ENCODE assay signal across 13 cellular contexts in the genomic region with DNA sequence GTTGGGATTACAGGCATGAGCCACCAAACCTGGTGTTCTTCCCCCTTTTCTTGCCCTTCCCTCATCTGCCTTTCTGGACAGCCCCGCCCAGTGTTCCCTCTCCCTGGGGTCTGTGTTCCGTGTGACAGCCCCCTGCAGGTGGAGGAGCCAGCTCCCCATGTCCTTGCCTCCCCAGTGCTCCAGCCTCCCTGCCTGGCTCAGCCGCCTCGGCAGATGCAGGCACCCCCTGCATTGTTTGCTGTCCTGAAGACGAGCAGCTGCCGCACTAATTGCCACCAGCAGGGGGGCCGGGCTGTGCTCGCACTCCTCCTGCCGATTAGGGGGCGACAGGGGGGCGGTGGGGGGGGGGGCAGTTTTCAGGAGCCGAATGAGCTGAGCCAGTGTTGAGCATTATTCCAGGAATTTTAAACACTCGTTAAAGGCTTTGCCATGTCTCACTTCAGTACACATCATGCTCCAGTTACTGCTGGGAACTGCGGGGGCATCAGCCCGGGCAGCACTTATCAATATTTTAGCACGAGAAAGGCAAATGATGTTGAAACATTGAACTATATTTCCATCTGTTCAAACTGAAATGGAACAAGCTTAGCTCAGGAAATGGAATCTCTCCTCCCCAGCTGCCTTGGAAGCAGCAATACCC. TPM values are rescaled to one million over a fixed set of nuclear protein-coding genes. Genes with fewer than 3 reads are reported as not detected.
DNase-seq lines count a peak whose midpoint lies in the region; ATAC-seq, FAIRE-seq and TF ChIP-seq lines count a peak whose summit lies in the region.
"Had no signal": no experiment of that assay in that cellular context is flagged by ENCODE, and none has a peak within 500 bp of the region (broad histone marks: within the 10 kb centered on the region; RNA-seq: fewer than 3 reads in every experiment).

No MANE protein-coding gene starts in this region.

- peak; percentile 14 to 53 (median 17); a peak in 3 of 6 replicates for TF ChIP-seq CTCF in K562 (IDR thresholded peaks at IDR 0.05 in 2 of 3, conservative IDR thresholded peaks at IDR 0.05 in 1 of 3; ENCODE audit: insufficient read depth in 2 of 3, low read depth in 1 of 3, low read length in 3 of 3)
- TF ChIP-seq CTCF in progenitor cell of endocrine pancreas (IDR thresholded peaks at IDR 0.05; ENCODE audit: unreplicated experiment) = peak; percentile 44
- TF ChIP-seq CTCF in ascending aorta (IDR thresholded peaks at IDR 0.05) = no peak

- peaks cover 70% of the 10 kb centered on the region for H3K27me3 Mint-ChIP-seq in progenitor cell of endocrine pancreas

- no peak overlapping the region for H3K27ac Mint-ChIP-seq in progenitor cell of endocrine pancreas
- H3K27ac Mint-ChIP-seq: activated CD4-positive, alpha-beta memory T cell treated with anti-CD3 and anti-CD28 coated beads, Interleukin-2, amount 10 ng/mL, durations not matched to agents 7 days and 5 days; brain; stimulated activated naive B cell treated with anti-CD40 and anti-IgM and Interleukin-4, amounts not matched to agents 10 μg/mL and 1 μg/mL and 100 μg/mL, for 72 hours had no signal

- intact Hi-C loops in K562 (cut with micrococcal nuclease) (no loop called here), ascending aorta (cut with DNase I) (no loop called here)

- CTCF ChIA-PET in K562 (lab: Yijun Ruan, JAX; ENCODE audit: low intra/inter-chr PET ratio) = no interaction called here

- H3K27ac ChIP-seq in K562 (ENCODE audit: extremely low read depth, low read depth, low read length) (no peak overlapping the region), ascending aorta (no peak overlapping the region)

- H3K9ac ChIP-seq in K562 (ENCODE audit: insufficient read depth in 1 of 2, low read depth in 2 of 2, low read length in 2 of 2) = no peak overlapping the region

- no peaks in the 10 kb centered on the region for H3K4me1 Mint-ChIP-seq in progenitor cell of endocrine pancreas (ENCODE audit: low read depth)
- H3K4me1 Mint-ChIP-seq: activated CD4-positive, alpha-beta memory T cell treated with anti-CD3 and anti-CD28 coated beads, Interleukin-2, amount 10 ng/mL, durations not matched to agents 7 days and 5 days had no signal

- H3K36me3 ChIP-seq in K562 (ENCODE audit: control insufficient read depth, insufficient read depth, low read length) (no peaks in the 10 kb centered on the region), ascending aorta (no peaks in the 10 kb centered on the region)

- H3K9me3 Mint-ChIP-seq in progenitor cell of endocrine pancreas (ENCODE audit: low read depth) = no peaks in the 10 kb centered on the region
- H3K9me3 Mint-ChIP-seq: activated CD4-positive, alpha-beta memory T cell treated with anti-CD3 and anti-CD28 coated beads, Interleukin-2, amount 10 ng/mL, durations not matched to agents 7 days and 5 days; stimulated activated naive B cell treated with anti-CD40 and anti-IgM and Interleukin-4, amounts not matched to agents 10 μg/mL and 1 μg/mL and 100 μg/mL, for 72 hours had no signal

- H3K36me3 Mint-ChIP-seq in progenitor cell of endocrine pancreas (ENCODE audit: insufficient read depth) = no peaks in the 10 kb centered on the region
- H3K36me3 Mint-ChIP-seq: brain; stimulated activated naive B cell treated with anti-CD40 and anti-IgM and Interleukin-4, amounts not matched to agents 10 μg/mL and 1 μg/mL and 100 μg/mL, for 72 hours had no signal

- BruUV-seq in K562 (replicated peaks; lab: Mats Ljungman, UMichigan) = no TSS peak

- in situ Hi-C loops in K562 (cut with MboI) = no loop called here

- no peak overlapping the region for H3K4me2 ChIP-seq in K562 (ENCODE audit: insufficient read depth, low read length)

- POLR2A ChIA-PET in K562 (lab: Yijun Ruan, JAX) = no interaction called here

- FAIRE-seq in K562 (lab: Jason Lieb, UNC) = no peak

- WGBS in K562 (ENCODE audit: insufficient coverage, low coverage, missing lambda C conversion rate) = 2% methylated on average over 11 of the region's 16 CpGs

- no peak for TF ChIP-seq EP300 in K562 (IDR thresholded peaks at IDR 0.05; ENCODE audit: low read length)

- ATAC-seq in K562 (peak; percentile 69), GM21825 (IDR thresholded peaks at IDR 0.05; ENCODE audit: unreplicated experiment) (no peak), HG02885 (IDR thresholded peaks at IDR 0.05; ENCODE audit: poor library complexity, unreplicated experiment) (no peak)
- ATAC-seq: stimulated activated naive B cell treated with anti-CD40 and anti-IgM and Interleukin-4, amounts not matched to agents 10 μg/mL and 1 μg/mL and 100 μg/mL, for 72 hours had no signal

- H3K4me1 ChIP-seq in K562 (replicated peaks in 1 of 2; ENCODE audit: control insufficient read depth in 2 of 2, insufficient read depth in 2 of 2, low read length in 2 of 2) (peaks cover 0 to 3% of the 10 kb centered on the region in 2 experiments; a peak in 2 of 5 replicates), ascending aorta (no peaks in the 10 kb centered on the region)

- no peak overlapping the region for H2AFZ ChIP-seq in K562 (ENCODE audit: low read depth, low read length)

- H3K9me3 ChIP-seq in K562 (replicated peaks; ENCODE audit: control insufficient read depth, insufficient read depth, low read depth, low read length) (no peaks in the 10 kb centered on the region), ascending aorta (no peaks in the 10 kb centered on the region)

- H3K4me3 ChIP-seq in K562 (no peak overlapping the region), ascending aorta (no peak overlapping the region)

- TF ChIP-seq POLR2A in K562 (conservative IDR thresholded peaks at IDR 0.05) = no peak

- H3K4me3 Mint-ChIP-seq in progenitor cell of endocrine pancreas (ENCODE audit: low read depth) = no peak overlapping the region
- H3K4me3 Mint-ChIP-seq: activated CD4-positive, alpha-beta memory T cell treated with anti-CD3 and anti-CD28 coated beads, Interleukin-2, amount 10 ng/mL, durations not matched to agents 7 days and 5 days; brain; stimulated activated naive B cell treated with anti-CD40 and anti-IgM and Interleukin-4, amounts not matched to agents 10 μg/mL and 1 μg/mL and 100 μg/mL, for 72 hours had no signal

- no peaks in the 10 kb centered on the region for H3K79me2 ChIP-seq in K562 (ENCODE audit: control insufficient read depth, insufficient read depth, low read length)

- TF ChIP-seq RAD21 in K562 (CRISPR knock-in tag; conservative IDR thresholded peaks at IDR 0.05 in 1 of 2, IDR thresholded peaks at IDR 0.05 in 1 of 2) = no peak

- H3K9me1 ChIP-seq in K562 (ENCODE audit: control insufficient read depth, insufficient read depth, low read length) = no peaks in the 10 kb centered on the region

- DNase-seq in DMS53 (lab: John Stamatoyannopoulos, UW) = peak; percentile 52
- DNase-seq in DMS53 treated with DMSO at 0.1 percent for 48 hours (lab: John Stamatoyannopoulos, UW; ENCODE audit: unreplicated experiment) = no peak
- DNase-seq in NCI-H1417 treated with DMSO at 0.1 percent for 48 hours (lab: John Stamatoyannopoulos, UW) = peak; percentile 66
- peak in 3 of 4 experiments; percentile 28 to 33 (median 32) for DNase-seq in K562 (ENCODE audit: extremely low read depth in 1 of 4, low spot score in 3 of 4)
- DNase-seq in progenitor cell of endocrine pancreas (ENCODE audit: low spot score, unreplicated experiment) = no peak
- DNase-seq in ascending aorta (ENCODE audit: low spot score in 2 of 2) = no peak
- DNase-seq: 8988T; activated CD4-positive, alpha-beta memory T cell treated with anti-CD3 and anti-CD28 coated beads, Interleukin-2, amount 10 ng/mL, durations not matched to agents 7 days and 5 days; stimulated activated naive B cell treated with anti-CD40 and anti-IgM and Interleukin-4, amounts not matched to agents 10 μg/mL and 1 μg/mL and 100 μg/mL, for 72 hours had no signal

- no peaks in the 10 kb centered on the region; the same call in 1 of the 2 replicates for H4K20me1 ChIP-seq in K562 (replicated peaks; ENCODE audit: control insufficient read depth, insufficient read depth, low read length)

- H3K27me3 ChIP-seq in K562 (ENCODE audit: control insufficient read depth in 2 of 2, insufficient read depth in 2 of 2, low read length in 2 of 2) (peaks cover 2 to 44% of the 10 kb centered on the region in 2 experiments; a peak in 4 of 5 replicates), ascending aorta (no peaks in the 10 kb centered on the region)

RNA-seq across cellular contexts. Expression of a gene that starts 23.3 kb away (rescaled TPM):
- total RNA-seq in K562 (2011; cell fraction: chromatin; rRNA removed; ENCODE audit: low replicate concordance) = not detected in 2 replicates
- not detected in 2 replicates for total RNA-seq in K562 (2011; cell fraction: nucleolus; rRNA removed)
- not detected in 2 replicates for total RNA-seq in K562 (2011; cell fraction: nucleoplasm; rRNA removed)
- not detected in 2 replicates for total RNA-seq in K562 (2014; rRNA removed)
- not detected in 2 replicates for total RNA-seq in K562 (2014; rRNA removed; fragmentation: Illumina TruSeq; extraction: Trizol)
- total RNA-seq in K562 (2015; rRNA removed; fragmentation: Illumina TruSeq; extraction: Trizol) = not detected in 2 replicates
- not detected in 2 replicates for total RNA-seq in K562 (2021)
- polyA plus RNA-seq in K562 (2011; rRNA removed) = not detected in 2 replicates
- polyA plus RNA-seq in K562 (2011; cell fraction: cytosol; rRNA removed) = not detected in 2 replicates
- not detected in 2 replicates for polyA plus RNA-seq in K562 (2011; cell fraction: nucleus; rRNA removed)
- polyA plus RNA-seq in K562 (2012) = not detected in 2 replicates
- polyA plus RNA-seq in K562 (2014; fragmentation: Illumina TruSeq; extraction: Trizol) = not detected in 2 replicates
- polyA plus RNA-seq in K562 (2014; fragmentation: Nextera tagmentation; extraction: Ambion mirVana) = not detected
- polyA plus RNA-seq in K562 (2014; rRNA removed) = not detected in 2 replicates
- not detected in 2 replicates for polyA minus RNA-seq in K562 (2011; rRNA and poly(A)+ RNA removed)
- not detected in 2 replicates for polyA minus RNA-seq in K562 (2011; cell fraction: cytosol; rRNA and poly(A)+ RNA removed)
- not detected in 2 replicates for polyA minus RNA-seq in K562 (2011; cell fraction: nucleus; rRNA and poly(A)+ RNA removed)
- total RNA-seq in progenitor cell of endocrine pancreas = not detected in 2 replicates
- not detected for total RNA-seq in ascending aorta
- total RNA-seq: pulmonary artery endothelial cell had no signal

RNA-seq across cellular contexts. Expression of a gene that starts 44.4 kb away (rescaled TPM):
- total RNA-seq in K562 (2011; cell fraction: chromatin; rRNA removed; ENCODE audit: low replicate concordance) = not detected in 2 replicates
- total RNA-seq in K562 (2011; cell fraction: nucleolus; rRNA removed) = not detected in 2 replicates
- total RNA-seq in K562 (2011; cell fraction: nucleoplasm; rRNA removed) = not detected in 2 replicates
- total RNA-seq in K562 (2014; rRNA removed) = not detected in 2 replicates
- not detected in 2 replicates for total RNA-seq in K562 (2014; rRNA removed; fragmentation: Illumina TruSeq; extraction: Trizol)
- total RNA-seq in K562 (2015; rRNA removed; fragmentation: Illumina TruSeq; extraction: Trizol) = not detected in 2 replicates
- not detected in 2 replicates for total RNA-seq in K562 (2021)
- polyA plus RNA-seq in K562 (2011; rRNA removed) = not detected in 2 replicates
- not detected in 2 replicates for polyA plus RNA-seq in K562 (2011; cell fraction: cytosol; rRNA removed)
- not detected in 2 replicates for polyA plus RNA-seq in K562 (2011; cell fraction: nucleus; rRNA removed)
- polyA plus RNA-seq in K562 (2012) = not detected in 2 replicates
- not detected in 2 replicates for polyA plus RNA-seq in K562 (2014; fragmentation: Illumina TruSeq; extraction: Trizol)
- polyA plus RNA-seq in K562 (2014; fragmentation: Nextera tagmentation; extraction: Ambion mirVana) = not detected
- not detected in 2 replicates for polyA plus RNA-seq in K562 (2014; rRNA removed)
- not detected in 2 replicates for polyA minus RNA-seq in K562 (2011; rRNA and poly(A)+ RNA removed)
- not detected in 2 replicates for polyA minus RNA-seq in K562 (2011; cell fraction: cytosol; rRNA and poly(A)+ RNA removed)
- 0.27 TPM in 1 of 2 replicates, not detected in the other for polyA minus RNA-seq in K562 (2011; cell fraction: nucleus; rRNA and poly(A)+ RNA removed)
- 4.0 and 7.0 TPM in 2 replicates for total RNA-seq in progenitor cell of endocrine pancreas
- total RNA-seq in ascending aorta = 22.2 TPM
- total RNA-seq: activated CD4-positive, alpha-beta memory T cell treated with anti-CD3 and anti-CD28 coated beads, Interleukin-2, amount 10 ng/mL, durations not matched to agents 7 days and 5 days had no signal

Comparison
In these comparisons a context has a peak if more than half of its experiments do, and no peak if none do; other contexts are left out.
1. DNase-seq: peak in DMS53 (single experiment), NCI-H1417 treated with DMSO at 0.1 percent for 48 hours (single experiment) and K562 (3 of 4); none in DMS53 treated with DMSO at 0.1 percent for 48 hours (single experiment), progenitor cell of endocrine pancreas (single experiment) and ascending aorta (0 of 2).
2. CTCF ChIP-seq: peak in K562 (3 of 3) and progenitor cell of endocrine pancreas (single experiment); none in ascending aorta (0 of 3).